1 cellular context compared by ENCODE assay signal in genomic region chr5:30607301-30607700, GRCh38.
TF ChIP-seq lines count a peak whose summit lies in the region.

No MANE protein-coding gene starts in this region.

TF ChIP-seq in HepG2, 621 proteins besides CTCF, POLR2A, EP300 and RAD21 (continued from another document):
- TF ChIP-seq ZNF574 (CRISPR knock-in tag; IDR thresholded peaks at IDR 0.05): no peak
